Comparison of ENCODE assay signal across 6 cellular contexts in genomic region chr4:66649236-66649635, GRCh38.
"Had no signal": no experiment of that assay in that cellular context is flagged by ENCODE, and none has a peak within 500 bp of the region (broad histone marks: within the 10 kb centered on the region; RNA-seq: fewer than 3 reads in every experiment).

No MANE protein-coding gene starts in this region.

- ATAC-seq: K562 had no signal

- H3K9ac ChIP-seq: GM23248 had no signal

- DNase-seq: GM23248, GOT3, H9, HCEC 1CT, KG1 had no signal

- H3K27ac ChIP-seq: GM23248 had no signal

- H2AFZ ChIP-seq: GM23248 had no signal

- H3K4me3 ChIP-seq: GM23248, K562 had no signal
